ENCODE assay signal across 17 cellular contexts in the genomic region with DNA sequence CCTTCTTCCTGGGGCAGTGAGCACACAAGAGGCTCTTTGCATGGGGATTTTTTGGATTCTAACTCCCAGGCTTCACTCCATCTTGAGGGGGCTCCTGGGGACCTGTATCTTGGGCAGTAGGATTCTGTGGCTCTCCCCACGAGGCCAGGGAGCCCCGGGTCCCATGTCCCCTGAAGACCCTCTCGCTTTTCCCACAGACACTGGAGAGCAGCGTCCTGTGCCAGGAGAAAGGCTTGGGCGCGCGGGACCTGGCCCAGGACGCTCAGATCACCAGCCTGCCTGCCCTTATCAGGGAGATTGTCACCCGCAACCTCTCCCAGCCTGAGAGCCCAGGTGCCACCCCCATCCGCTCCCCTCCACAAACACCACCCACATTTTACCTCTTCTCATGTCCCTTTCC. TPM values are rescaled to one million over a fixed set of nuclear protein-coding genes. Genes with fewer than 3 reads are reported as not detected.
DNase-seq lines count a peak whose midpoint lies in the region; ATAC-seq and TF ChIP-seq lines count a peak whose summit lies in the region.
"Had no signal": no experiment of that assay in that cellular context is flagged by ENCODE, and none has a peak within 500 bp of the region (broad histone marks: within the 10 kb centered on the region; RNA-seq: fewer than 3 reads in every experiment).

No MANE protein-coding gene starts in this region.

- no peak overlapping the region for H3K4me3 Mint-ChIP-seq in activated CD4-positive, alpha-beta T cell treated with anti-CD3 and anti-CD28 coated beads, Interleukin-2, amount 10 ng/mL, durations not matched to agents 24 days and 14 days
- H3K4me3 Mint-ChIP-seq in WTC11 (peak overlapping the region; percentile 88), MCF 10A (ENCODE audit: unreplicated experiment) (no peak overlapping the region)
- H3K4me3 Mint-ChIP-seq in stimulated activated naive CD8-positive, alpha-beta T cell treated with anti-CD3 and anti-CD28 coated beads, Interleukin-15, amount 100 ng/mL, for 72 hours = peak overlapping the region; percentile 84 to 94

- no peaks in the 10 kb centered on the region for H3K9me3 Mint-ChIP-seq in activated CD4-positive, alpha-beta T cell treated with anti-CD3 and anti-CD28 coated beads, Interleukin-2, amount 10 ng/mL, durations not matched to agents 24 days and 14 days
- no peaks in the 10 kb centered on the region for H3K9me3 Mint-ChIP-seq in WTC11
- H3K9me3 Mint-ChIP-seq in stimulated activated naive CD8-positive, alpha-beta T cell treated with anti-CD3 and anti-CD28 coated beads, Interleukin-15, amount 100 ng/mL, for 72 hours = no peaks in the 10 kb centered on the region
- no peaks in the 10 kb centered on the region for H3K9me3 Mint-ChIP-seq in MCF 10A (ENCODE audit: unreplicated experiment)
- H3K9me3 Mint-ChIP-seq: T-cell had no signal

- no peak for DNase-seq in activated CD4-positive, alpha-beta T cell treated with anti-CD3 and anti-CD28 coated beads, Interleukin-2, amount 10 ng/mL, durations not matched to agents 24 days and 14 days
- DNase-seq in activated CD4-positive, alpha-beta T cell treated with anti-CD3 and anti-CD28 coated beads, Interleukin-2, amount 50 U/mL, for 1 hour = no peak
- DNase-seq in WTC11 (ENCODE audit: low spot score) (no peak), NCI-H2081 treated with DMSO at 0.1 percent for 48 hours (lab: John Stamatoyannopoulos, UW) (no peak), MCF 10A (ENCODE audit: unreplicated experiment) (no peak), SKM-1 (lab: John Stamatoyannopoulos, UW; ENCODE audit: unreplicated experiment) (no peak)
- DNase-seq in stimulated activated naive CD8-positive, alpha-beta T cell treated with anti-CD3 and anti-CD28 coated beads, Interleukin-15, amount 100 ng/mL, for 72 hours = no peak
- DNase-seq: NCI-H2171 treated with DMSO at 0.1 percent for 48 hours, small intestine had no signal

- no peaks in the 10 kb centered on the region for H3K27me3 Mint-ChIP-seq in activated CD4-positive, alpha-beta T cell treated with anti-CD3 and anti-CD28 coated beads, Interleukin-2, amount 10 ng/mL, durations not matched to agents 24 days and 14 days
- H3K27me3 Mint-ChIP-seq in WTC11 (ENCODE audit: low read depth) = no peaks in the 10 kb centered on the region
- no peaks in the 10 kb centered on the region for H3K27me3 Mint-ChIP-seq in stimulated activated naive CD8-positive, alpha-beta T cell treated with anti-CD3 and anti-CD28 coated beads, Interleukin-15, amount 100 ng/mL, for 72 hours
- H3K27me3 Mint-ChIP-seq in MCF 10A (ENCODE audit: insufficient read depth, unreplicated experiment) = no peaks in the 10 kb centered on the region
- H3K27me3 Mint-ChIP-seq: T-cell had no signal

- no TSS peak for BruUV-seq in MCF 10A (replicated peaks; lab: Mats Ljungman, UMichigan)

- no peak overlapping the region for H3K27ac ChIP-seq in iPS-20b (ENCODE audit: low read length)
- H3K27ac ChIP-seq: A549, breast epithelium, gastroesophageal sphincter, HL-60, neutrophil had no signal

- H3K4me3 ChIP-seq in iPS-20b (ENCODE audit: low read length) = peak overlapping the region; percentile 87
- H3K4me3 ChIP-seq: A549, gastroesophageal sphincter had no signal

- H3K27ac Mint-ChIP-seq in activated CD4-positive, alpha-beta T cell treated with anti-CD3 and anti-CD28 coated beads, Interleukin-2, amount 10 ng/mL, durations not matched to agents 24 days and 14 days = peak overlapping the region; percentile 9
- H3K27ac Mint-ChIP-seq in WTC11 (no peak overlapping the region), MCF 10A (ENCODE audit: low read depth, unreplicated experiment) (no peak overlapping the region)
- peak overlapping the region; percentile 50 to 88 for H3K27ac Mint-ChIP-seq in stimulated activated naive CD8-positive, alpha-beta T cell treated with anti-CD3 and anti-CD28 coated beads, Interleukin-15, amount 100 ng/mL, for 72 hours

- H3K9me3 ChIP-seq in iPS-20b (ENCODE audit: insufficient read depth, low read depth, low read length) = no peaks in the 10 kb centered on the region
- H3K9me3 ChIP-seq: A549, breast epithelium, gastroesophageal sphincter, HAP-1, neutrophil had no signal

- H3K4me1 ChIP-seq in iPS-20b (ENCODE audit: insufficient read depth, low read length) = no peaks in the 10 kb centered on the region; the same call in 1 of the 2 replicates
- H3K4me1 ChIP-seq: A549 had no signal

- no peaks in the 10 kb centered on the region for H3K27me3 ChIP-seq in iPS-20b (ENCODE audit: insufficient read depth, low read length)
- H3K27me3 ChIP-seq: breast epithelium had no signal

- CTCF ChIA-PET in WTC11 (lab: Charles Lee) (interaction anchor here (1.0 to 2.0 kb wide), 2 partner anchors 16 to 302 kb away, joined by 4 to 14 read pairs; no protein-coding TSS in a partner anchor), MCF 10A (lab: Yijun Ruan, JAX) (no interaction called here)

- POLR2A ChIA-PET in WTC11 (lab: Charles Lee) = interaction anchor here (0.7 kb wide), 1 partner anchor 78 kb away, joined by 3 read pairs; no protein-coding TSS in a partner anchor
- POLR2A ChIA-PET in MCF 10A (lab: Yijun Ruan, JAX) = no interaction called here

- no peaks in the 10 kb centered on the region for H3K36me3 Mint-ChIP-seq in activated CD4-positive, alpha-beta T cell treated with anti-CD3 and anti-CD28 coated beads, Interleukin-2, amount 10 ng/mL, durations not matched to agents 24 days and 14 days (ENCODE audit: low read depth)
- H3K36me3 Mint-ChIP-seq in WTC11 (peaks cover 7% of the 10 kb centered on the region; the same call in 1 of the 2 replicates), MCF 10A (ENCODE audit: insufficient read depth, unreplicated experiment) (no peaks in the 10 kb centered on the region)

- H3K36me3 ChIP-seq in iPS-20b (ENCODE audit: insufficient read depth, low read depth, low read length) = no peaks in the 10 kb centered on the region
- H3K36me3 ChIP-seq: breast epithelium, HAP-1, neutrophil had no signal

- intact Hi-C loops in activated CD4-positive, alpha-beta T cell treated with anti-CD3 and anti-CD28 coated beads, Interleukin-2, amount 10 ng/mL, durations not matched to agents 24 days and 14 days (cut with micrococcal nuclease) = no loop called here
- intact Hi-C loops in MCF 10A (cut with micrococcal nuclease) = no loop called here

- peaks cover 16% of the 10 kb centered on the region for H3K4me1 Mint-ChIP-seq in activated CD4-positive, alpha-beta T cell treated with anti-CD3 and anti-CD28 coated beads, Interleukin-2, amount 10 ng/mL, durations not matched to agents 24 days and 14 days
- H3K4me1 Mint-ChIP-seq in WTC11 (peaks cover 39% of the 10 kb centered on the region), MCF 10A (ENCODE audit: insufficient read depth, unreplicated experiment) (peaks cover 38% of the 10 kb centered on the region)
- H3K4me1 Mint-ChIP-seq in stimulated activated naive CD8-positive, alpha-beta T cell treated with anti-CD3 and anti-CD28 coated beads, Interleukin-15, amount 100 ng/mL, for 72 hours = peaks cover 77% of the 10 kb centered on the region

- ATAC-seq in WTC11 = no peak
- ATAC-seq in stimulated activated naive CD8-positive, alpha-beta T cell treated with anti-CD3 and anti-CD28 coated beads, Interleukin-15, amount 100 ng/mL, for 72 hours = no peak
- ATAC-seq: gastroesophageal sphincter had no signal

- H3K9ac ChIP-seq in iPS-20b (ENCODE audit: low read depth, low read length) = peak overlapping the region; percentile 87; the same call in 1 of the 2 replicates

- TF ChIP-seq CTCF in WTC11 (IDR thresholded peaks at IDR 0.05) (no peak), MCF 10A (IDR thresholded peaks at IDR 0.05; ENCODE audit: unreplicated experiment) (no peak)

TF ChIP-seq in WTC11, 78 proteins besides CTCF, POLR2A, EP300 and RAD21 (continues in another document):
- TF ChIP-seq, protein P1, sequence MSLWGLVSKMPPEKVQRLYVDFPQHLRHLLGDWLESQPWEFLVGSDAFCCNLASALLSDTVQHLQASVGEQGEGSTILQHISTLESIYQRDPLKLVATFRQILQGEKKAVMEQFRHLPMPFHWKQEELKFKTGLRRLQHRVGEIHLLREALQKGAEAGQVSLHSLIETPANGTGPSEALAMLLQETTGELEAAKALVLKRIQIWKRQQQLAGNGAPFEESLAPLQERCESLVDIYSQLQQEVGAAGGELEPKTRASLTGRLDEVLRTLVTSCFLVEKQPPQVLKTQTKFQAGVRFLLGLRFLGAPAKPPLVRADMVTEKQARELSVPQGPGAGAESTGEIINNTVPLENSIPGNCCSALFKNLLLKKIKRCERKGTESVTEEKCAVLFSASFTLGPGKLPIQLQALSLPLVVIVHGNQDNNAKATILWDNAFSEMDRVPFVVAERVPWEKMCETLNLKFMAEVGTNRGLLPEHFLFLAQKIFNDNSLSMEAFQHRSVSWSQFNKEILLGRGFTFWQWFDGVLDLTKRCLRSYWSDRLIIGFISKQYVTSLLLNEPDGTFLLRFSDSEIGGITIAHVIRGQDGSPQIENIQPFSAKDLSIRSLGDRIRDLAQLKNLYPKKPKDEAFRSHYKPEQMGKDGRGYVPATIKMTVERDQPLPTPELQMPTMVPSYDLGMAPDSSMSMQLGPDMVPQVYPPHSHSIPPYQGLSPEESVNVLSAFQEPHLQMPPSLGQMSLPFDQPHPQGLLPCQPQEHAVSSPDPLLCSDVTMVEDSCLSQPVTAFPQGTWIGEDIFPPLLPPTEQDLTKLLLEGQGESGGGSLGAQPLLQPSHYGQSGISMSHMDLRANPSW (CRISPR knock-in tag; conservative IDR thresholded peaks at IDR 0.05; ENCODE audit: low read depth) = no peak
- TF ChIP-seq EMX1 (CRISPR knock-in tag; IDR thresholded peaks at IDR 0.05) = no peak
- TF ChIP-seq, protein P2, sequence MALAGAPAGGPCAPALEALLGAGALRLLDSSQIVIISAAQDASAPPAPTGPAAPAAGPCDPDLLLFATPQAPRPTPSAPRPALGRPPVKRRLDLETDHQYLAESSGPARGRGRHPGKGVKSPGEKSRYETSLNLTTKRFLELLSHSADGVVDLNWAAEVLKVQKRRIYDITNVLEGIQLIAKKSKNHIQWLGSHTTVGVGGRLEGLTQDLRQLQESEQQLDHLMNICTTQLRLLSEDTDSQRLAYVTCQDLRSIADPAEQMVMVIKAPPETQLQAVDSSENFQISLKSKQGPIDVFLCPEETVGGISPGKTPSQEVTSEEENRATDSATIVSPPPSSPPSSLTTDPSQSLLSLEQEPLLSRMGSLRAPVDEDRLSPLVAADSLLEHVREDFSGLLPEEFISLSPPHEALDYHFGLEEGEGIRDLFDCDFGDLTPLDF (CRISPR knock-in tag; IDR thresholded peaks at IDR 0.05) = no peak
- no peak for TF ChIP-seq JAZF1 (CRISPR knock-in tag; IDR thresholded peaks at IDR 0.05)

RNA-seq across cellular contexts. Expression of a gene that starts 0.7 kb away (rescaled TPM):
- 23.4 and 27.0 TPM in 2 replicates for total RNA-seq in activated CD4-positive, alpha-beta T cell treated with anti-CD3 and anti-CD28 coated beads, Interleukin-2, amount 10 ng/mL, durations not matched to agents 24 days and 14 days
- total RNA-seq in WTC11 (2021) = 73.8 to 75.6 TPM (median 73.9 TPM) in 3 replicates
- 8.8 and 9.6 TPM in 2 replicates for total RNA-seq in MCF 10A (2022)

RNA-seq across cellular contexts. Expression of a gene that starts 26.7 kb away (rescaled TPM):
- total RNA-seq in activated CD4-positive, alpha-beta T cell treated with anti-CD3 and anti-CD28 coated beads, Interleukin-2, amount 10 ng/mL, durations not matched to agents 24 days and 14 days = 1,962 and 2,189 TPM in 2 replicates
- total RNA-seq in WTC11 (2021) = 1,028 to 1,267 TPM (median 1,197 TPM) in 3 replicates
- total RNA-seq in MCF 10A (2022) = 1,539 and 1,606 TPM in 2 replicates

RNA-seq across cellular contexts. Expression of a gene that starts 58.0 kb away (rescaled TPM):
- total RNA-seq in activated CD4-positive, alpha-beta T cell treated with anti-CD3 and anti-CD28 coated beads, Interleukin-2, amount 10 ng/mL, durations not matched to agents 24 days and 14 days = not detected in 2 replicates
- total RNA-seq in WTC11 (2021) (136 to 144 TPM (median 141 TPM) in 3 replicates), MCF 10A (2022) (0.58 and 1.2 TPM in 2 replicates)
- total RNA-seq: T-cell had no signal

Comparison
In these comparisons a context has a peak if more than half of its experiments do, and no peak if none do; other contexts are left out.
1. H3K27ac Mint-ChIP-seq: peak in activated CD4-positive, alpha-beta T cell treated with anti-CD3 and anti-CD28 coated beads, Interleukin-2, amount 10 ng/mL, durations not matched to agents 24 days and 14 days (single experiment) and stimulated activated naive CD8-positive, alpha-beta T cell treated with anti-CD3 and anti-CD28 coated beads, Interleukin-15, amount 100 ng/mL, for 72 hours (2 of 2); none in WTC11 (single experiment) and MCF 10A (single experiment).
2. H3K4me3 Mint-ChIP-seq: peak in WTC11 (single experiment) and stimulated activated naive CD8-positive, alpha-beta T cell treated with anti-CD3 and anti-CD28 coated beads, Interleukin-15, amount 100 ng/mL, for 72 hours (2 of 2); none in activated CD4-positive, alpha-beta T cell treated with anti-CD3 and anti-CD28 coated beads, Interleukin-2, amount 10 ng/mL, durations not matched to agents 24 days and 14 days (single experiment) and MCF 10A (single experiment).
3. RNA of a gene that starts 58.0 kb away (total RNA-seq): 136 to 144 TPM in WTC11; 0.58 to 1.2 TPM in MCF 10A and not detected in activated CD4-positive, alpha-beta T cell treated with anti-CD3 and anti-CD28 coated beads, Interleukin-2, amount 10 ng/mL, durations not matched to agents 24 days and 14 days; every median in the first group is over 10 times any median in the second.